8 cellular contexts compared by ENCODE assay signal in the genomic region with DNA sequence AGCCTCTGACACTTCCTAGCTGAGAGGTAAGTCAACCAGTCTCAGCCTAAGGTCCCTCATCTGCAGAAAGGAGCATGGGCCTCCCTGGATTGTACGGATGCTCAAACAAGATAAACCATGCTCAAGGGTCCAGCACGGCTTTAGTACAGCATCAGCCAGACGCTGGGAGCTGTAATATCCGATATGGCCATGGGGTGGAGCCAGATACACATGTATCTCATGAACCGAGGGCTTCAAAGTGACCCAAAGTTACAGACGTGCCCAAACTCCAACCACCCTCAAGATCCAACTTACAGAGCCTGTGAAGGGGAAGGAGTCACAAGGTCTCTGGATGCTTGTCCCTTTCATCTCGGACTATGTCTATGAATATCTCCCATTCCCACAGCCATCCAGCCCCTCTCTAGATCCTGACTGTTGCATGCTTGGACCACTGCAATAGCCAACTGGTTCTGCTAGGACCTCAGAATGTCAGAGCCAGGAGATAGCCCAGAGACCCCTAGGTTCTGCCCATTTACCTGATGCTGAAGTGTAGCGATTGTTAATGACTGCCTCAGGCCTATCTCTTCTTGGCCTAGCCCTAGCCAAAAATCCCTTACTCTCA.
DNase-seq lines count a peak whose midpoint lies in the region.

No MANE protein-coding gene starts in this region.

- H3K27ac ChIP-seq in caudate nucleus (ENCODE audit: low read depth, low read length) = no peak overlapping the region

- DNase-seq in Daoy (ENCODE audit: low read depth) (peak; percentile 62), HCEC 1CT (peak; percentile 69), NCI-H2227 (lab: John Stamatoyannopoulos, UW; ENCODE audit: unreplicated experiment) (peak; percentile 77), caudate nucleus (lab: John Stamatoyannopoulos, UW) (peak in 56 of 61 donors; percentile 17 to 94 (median 69)), kidney glomerular epithelial cell (lab: John Stamatoyannopoulos, UW) (peak; percentile 55), GF-D8 (lab: John Stamatoyannopoulos, UW) (no peak)
- peak; percentile 69 for DNase-seq in activated CD4-positive, CD25-positive, alpha-beta regulatory T cell treated with anti-CD3 and anti-CD28 coated beads, Interleukin-2, amount 50 U/mL, for 16 hours (ENCODE audit: low read depth, low spot score)
- DNase-seq in stimulated activated CD4-positive, alpha-beta T cell treated with anti-CD3 and anti-CD28 coated beads, Interleukin-2, amount 100 ng/mL, for 48 hours = peak; percentile 85 to 86
